Comparison of ENCODE assay signal across 18 cellular contexts in the genomic region with DNA sequence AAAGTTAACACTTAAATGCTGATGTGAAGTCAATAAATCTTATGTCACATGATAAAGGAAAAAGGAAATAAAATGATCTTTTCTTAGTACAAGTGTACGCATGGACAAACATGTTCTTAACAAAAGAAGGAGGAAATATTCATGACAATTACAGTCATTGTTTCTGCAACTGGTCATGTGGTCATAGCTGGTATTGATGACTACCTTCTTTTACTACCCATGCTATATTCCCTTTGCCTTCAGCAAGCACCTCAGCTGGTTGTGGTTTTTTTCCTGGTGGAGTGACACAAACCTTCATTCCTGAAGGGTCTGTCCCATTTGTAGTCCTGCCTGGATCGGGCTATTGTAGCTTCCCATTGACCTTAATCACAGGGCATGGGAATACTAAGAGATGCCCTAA. TPM values are rescaled to one million over a fixed set of nuclear protein-coding genes. Genes with fewer than 3 reads are reported as not detected.
DNase-seq lines count a peak whose midpoint lies in the region; FAIRE-seq and TF ChIP-seq lines count a peak whose summit lies in the region.
"Had no signal": no experiment of that assay in that cellular context is flagged by ENCODE, and none has a peak within 500 bp of the region (broad histone marks: within the 10 kb centered on the region; RNA-seq: fewer than 3 reads in every experiment).

No MANE protein-coding gene starts in this region.

- H3K36me3 ChIP-seq in bronchial epithelial cell (ENCODE audit: control insufficient read depth, insufficient read depth, low read length): no peaks in the 10 kb centered on the region

- TF ChIP-seq CTCF in bronchial epithelial cell (IDR thresholded peaks at IDR 0.05; ENCODE audit: insufficient read depth, low read length, severe bottlenecking) (no peak), Calu3 (IDR thresholded peaks at IDR 0.05; ENCODE audit: unreplicated experiment) (no peak)

- no peak overlapping the region for H3K4me3 ChIP-seq in bronchial epithelial cell (ENCODE audit: low read depth, low read length)
- H3K4me3 ChIP-seq: GM23248 had no signal

- no TSS peak for BruUV-seq in Calu3 (replicated peaks; lab: Mats Ljungman, UMichigan)

- H3K36me3 Mint-ChIP-seq in Calu3 (ENCODE audit: insufficient read depth, unreplicated experiment): no peaks in the 10 kb centered on the region
- H3K36me3 Mint-ChIP-seq: CD4-positive, alpha-beta memory T cell had no signal

- no peaks in the 10 kb centered on the region for H3K9me3 Mint-ChIP-seq in Calu3 (ENCODE audit: low read depth, unreplicated experiment)

- H3K27me3 ChIP-seq in bronchial epithelial cell (ENCODE audit: control insufficient read depth, insufficient read depth, low read length): peaks cover 3% of the 10 kb centered on the region

- H3K27me3 Mint-ChIP-seq in Calu3 (ENCODE audit: unreplicated experiment): peaks cover 6% of the 10 kb centered on the region

- intact Hi-C loops in Calu3 (cut with micrococcal nuclease; ENCODE audit: unreplicated experiment): no loop called here

- no peak overlapping the region for H3K27ac Mint-ChIP-seq in Calu3 (ENCODE audit: unreplicated experiment)
- H3K27ac Mint-ChIP-seq: CD4-positive, alpha-beta memory T cell; H9 had no signal

- no peak for FAIRE-seq in bronchial epithelial cell (lab: Jason Lieb, UNC)
- FAIRE-seq: G401.6, GM12892 had no signal

- no peak overlapping the region for H3K4me3 Mint-ChIP-seq in Calu3 (ENCODE audit: low read depth, unreplicated experiment)
- H3K4me3 Mint-ChIP-seq: CD4-positive, alpha-beta memory T cell; H9 had no signal

- H3K4me1 Mint-ChIP-seq in Calu3 (ENCODE audit: low read depth, unreplicated experiment): no peaks in the 10 kb centered on the region
- H3K4me1 Mint-ChIP-seq: CD4-positive, alpha-beta memory T cell had no signal

- CTCF ChIA-PET in Calu3 (lab: Charles Lee): no interaction called here

- H3K27ac ChIP-seq in epithelial cell of prostate: peak overlapping the region; percentile 32
- H3K27ac ChIP-seq: GM23248 had no signal

- peak; percentile 74 for DNase-seq in bronchial epithelial cell (ENCODE audit: low read depth)
- DNase-seq in epithelial cell of prostate (ENCODE audit: low read depth, low spot score): peak; percentile 27
- peak; percentile 9 for DNase-seq in kidney tubule cell (ENCODE audit: low spot score)
- no peak for DNase-seq in Calu3
- no peak for DNase-seq in hepatic stellate cell (ENCODE audit: low spot score)
- no peak for DNase-seq in SKM-1 (lab: John Stamatoyannopoulos, UW; ENCODE audit: unreplicated experiment)
- DNase-seq: C1 segment of cervical spinal cord; CD4-positive, alpha-beta memory T cell; COR-L47; DMS153; DND-41; GM23248; H9 had no signal

RNA-seq across cellular contexts. Expression of a gene that starts 23.4 kb away (rescaled TPM):
- total RNA-seq in bronchial epithelial cell (not detected in 2 replicates), Calu3 (2022) (not detected in 2 replicates)
- total RNA-seq: A172; A673; CD4-positive, alpha-beta memory T cell; GM23248; H4; H9 had no signal

Comparison
In these comparisons a context has a peak if more than half of its experiments do, and no peak if none do; other contexts are left out.
1. DNase-seq: peak in bronchial epithelial cell (single experiment), epithelial cell of prostate (single experiment) and kidney tubule cell (single experiment); none in Calu3 (single experiment), hepatic stellate cell (single experiment) and SKM-1 (single experiment).